1 cellular context compared by ENCODE assay signal in the genomic region with DNA sequence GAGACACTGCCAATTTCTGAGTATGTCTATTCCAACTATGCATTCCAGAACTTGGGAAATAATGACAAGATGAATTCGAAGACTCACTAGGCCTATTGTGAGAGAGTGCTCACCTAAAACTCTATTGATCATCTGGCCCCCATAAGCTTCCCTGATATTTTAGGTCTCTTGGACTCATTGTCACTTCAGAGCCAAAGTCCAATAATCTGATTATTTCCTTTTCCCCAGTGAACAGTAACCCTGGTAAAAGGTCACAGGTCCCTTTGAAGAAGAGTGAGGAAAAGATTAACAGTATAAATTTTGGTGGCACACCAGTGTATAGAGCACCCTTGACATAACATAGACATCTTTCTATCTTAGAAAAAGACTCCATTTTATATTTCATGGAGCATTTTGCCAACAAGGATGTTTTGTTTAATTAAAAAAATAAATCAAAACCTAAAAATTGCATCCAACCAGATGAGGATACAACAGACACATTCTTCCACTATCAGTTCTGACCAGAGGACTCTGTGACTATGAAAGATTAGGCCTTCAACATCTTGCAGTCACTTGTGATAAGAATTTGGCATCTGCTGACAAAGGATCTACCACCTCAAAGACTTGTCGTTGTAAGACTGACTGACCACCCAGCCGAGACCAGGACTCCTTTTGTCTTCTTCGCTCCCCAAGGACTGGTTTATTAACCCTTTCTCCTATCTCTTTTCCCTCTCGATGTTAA.
TF ChIP-seq lines count a peak whose summit lies in the region.

No MANE protein-coding gene starts in this region.

TF ChIP-seq in K562, 482 proteins besides CTCF, POLR2A, EP300 and RAD21 (continued from another document and continues in another):
- TF ChIP-seq, protein P1, sequence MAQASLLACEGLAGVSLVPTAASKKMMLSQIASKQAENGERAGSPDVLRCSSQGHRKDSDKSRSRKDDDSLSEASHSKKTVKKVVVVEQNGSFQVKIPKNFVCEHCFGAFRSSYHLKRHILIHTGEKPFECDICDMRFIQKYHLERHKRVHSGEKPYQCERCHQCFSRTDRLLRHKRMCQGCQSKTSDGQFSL (CRISPR knock-in tag; IDR thresholded peaks at IDR 0.05): no peak
- TF ChIP-seq, protein P1 (tag; IDR thresholded peaks at IDR 0.05): no peak
- TF ChIP-seq, protein P2, sequence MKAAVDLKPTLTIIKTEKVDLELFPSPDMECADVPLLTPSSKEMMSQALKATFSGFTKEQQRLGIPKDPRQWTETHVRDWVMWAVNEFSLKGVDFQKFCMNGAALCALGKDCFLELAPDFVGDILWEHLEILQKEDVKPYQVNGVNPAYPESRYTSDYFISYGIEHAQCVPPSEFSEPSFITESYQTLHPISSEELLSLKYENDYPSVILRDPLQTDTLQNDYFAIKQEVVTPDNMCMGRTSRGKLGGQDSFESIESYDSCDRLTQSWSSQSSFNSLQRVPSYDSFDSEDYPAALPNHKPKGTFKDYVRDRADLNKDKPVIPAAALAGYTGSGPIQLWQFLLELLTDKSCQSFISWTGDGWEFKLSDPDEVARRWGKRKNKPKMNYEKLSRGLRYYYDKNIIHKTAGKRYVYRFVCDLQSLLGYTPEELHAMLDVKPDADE (conservative IDR thresholded peaks at IDR 0.05; ENCODE audit: control insufficient read depth, low read depth, low read length): no peak
- TF ChIP-seq, protein P3, sequence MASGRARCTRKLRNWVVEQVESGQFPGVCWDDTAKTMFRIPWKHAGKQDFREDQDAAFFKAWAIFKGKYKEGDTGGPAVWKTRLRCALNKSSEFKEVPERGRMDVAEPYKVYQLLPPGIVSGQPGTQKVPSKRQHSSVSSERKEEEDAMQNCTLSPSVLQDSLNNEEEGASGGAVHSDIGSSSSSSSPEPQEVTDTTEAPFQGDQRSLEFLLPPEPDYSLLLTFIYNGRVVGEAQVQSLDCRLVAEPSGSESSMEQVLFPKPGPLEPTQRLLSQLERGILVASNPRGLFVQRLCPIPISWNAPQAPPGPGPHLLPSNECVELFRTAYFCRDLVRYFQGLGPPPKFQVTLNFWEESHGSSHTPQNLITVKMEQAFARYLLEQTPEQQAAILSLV (tag; IDR thresholded peaks at IDR 0.05): no peak
- no peak for TF ChIP-seq IFI16 (CRISPR knock-in tag; IDR thresholded peaks at IDR 0.05)
- no peak for TF ChIP-seq FOXP1 (CRISPR knock-in tag; IDR thresholded peaks at IDR 0.05)
- TF ChIP-seq TCFL5 (CRISPR knock-in tag; conservative IDR thresholded peaks at IDR 0.05): no peak
- no peak for TF ChIP-seq CHD4 (IDR thresholded peaks at IDR 0.05; ENCODE audit: insufficient read depth, insufficient replicate concordance, low read depth, low read length, poor library complexity, severe bottlenecking)
- peak in 1 of 2 experiments; percentile 96; a peak in 2 of 4 replicates for TF ChIP-seq TEAD1 (CRISPR knock-in tag; IDR thresholded peaks at IDR 0.05)
- TF ChIP-seq, protein P4, sequence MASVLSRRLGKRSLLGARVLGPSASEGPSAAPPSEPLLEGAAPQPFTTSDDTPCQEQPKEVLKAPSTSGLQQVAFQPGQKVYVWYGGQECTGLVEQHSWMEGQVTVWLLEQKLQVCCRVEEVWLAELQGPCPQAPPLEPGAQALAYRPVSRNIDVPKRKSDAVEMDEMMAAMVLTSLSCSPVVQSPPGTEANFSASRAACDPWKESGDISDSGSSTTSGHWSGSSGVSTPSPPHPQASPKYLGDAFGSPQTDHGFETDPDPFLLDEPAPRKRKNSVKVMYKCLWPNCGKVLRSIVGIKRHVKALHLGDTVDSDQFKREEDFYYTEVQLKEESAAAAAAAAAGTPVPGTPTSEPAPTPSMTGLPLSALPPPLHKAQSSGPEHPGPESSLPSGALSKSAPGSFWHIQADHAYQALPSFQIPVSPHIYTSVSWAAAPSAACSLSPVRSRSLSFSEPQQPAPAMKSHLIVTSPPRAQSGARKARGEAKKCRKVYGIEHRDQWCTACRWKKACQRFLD (CRISPR knock-in tag; IDR thresholded peaks at IDR 0.05): peak; percentile 64; the same call in 1 of the 2 replicates
- peak; percentile 89 for TF ChIP-seq FOXM1 (IDR thresholded peaks at IDR 0.05; ENCODE audit: low read depth)
- TF ChIP-seq FOXM1 (CRISPR knock-in tag; IDR thresholded peaks at IDR 0.05; ENCODE audit: low read depth): no peak
- TF ChIP-seq ARHGAP35 (IDR thresholded peaks at IDR 0.05; ENCODE audit: partially characterized antibody): no peak
- TF ChIP-seq, protein P5, sequence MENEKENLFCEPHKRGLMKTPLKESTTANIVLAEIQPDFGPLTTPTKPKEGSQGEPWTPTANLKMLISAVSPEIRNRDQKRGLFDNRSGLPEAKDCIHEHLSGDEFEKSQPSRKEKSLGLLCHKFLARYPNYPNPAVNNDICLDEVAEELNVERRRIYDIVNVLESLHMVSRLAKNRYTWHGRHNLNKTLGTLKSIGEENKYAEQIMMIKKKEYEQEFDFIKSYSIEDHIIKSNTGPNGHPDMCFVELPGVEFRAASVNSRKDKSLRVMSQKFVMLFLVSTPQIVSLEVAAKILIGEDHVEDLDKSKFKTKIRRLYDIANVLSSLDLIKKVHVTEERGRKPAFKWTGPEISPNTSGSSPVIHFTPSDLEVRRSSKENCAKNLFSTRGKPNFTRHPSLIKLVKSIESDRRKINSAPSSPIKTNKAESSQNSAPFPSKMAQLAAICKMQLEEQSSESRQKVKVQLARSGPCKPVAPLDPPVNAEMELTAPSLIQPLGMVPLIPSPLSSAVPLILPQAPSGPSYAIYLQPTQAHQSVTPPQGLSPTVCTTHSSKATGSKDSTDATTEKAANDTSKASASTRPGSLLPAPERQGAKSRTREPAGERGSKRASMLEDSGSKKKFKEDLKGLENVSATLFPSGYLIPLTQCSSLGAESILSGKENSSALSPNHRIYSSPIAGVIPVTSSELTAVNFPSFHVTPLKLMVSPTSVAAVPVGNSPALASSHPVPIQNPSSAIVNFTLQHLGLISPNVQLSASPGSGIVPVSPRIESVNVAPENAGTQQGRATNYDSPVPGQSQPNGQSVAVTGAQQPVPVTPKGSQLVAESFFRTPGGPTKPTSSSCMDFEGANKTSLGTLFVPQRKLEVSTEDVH (IDR thresholded peaks at IDR 0.05; ENCODE audit: low read depth, partially characterized antibody): no peak
- no peak for TF ChIP-seq GABPB1 (CRISPR knock-in tag; IDR thresholded peaks at IDR 0.05)
- no peak for TF ChIP-seq MCM5 (IDR thresholded peaks at IDR 0.05; ENCODE audit: low read depth)
- TF ChIP-seq SREBF2 (CRISPR knock-in tag; IDR thresholded peaks at IDR 0.05): no peak
- no peak for TF ChIP-seq MYC (IDR thresholded peaks at IDR 0.05; ENCODE audit: low read depth, low read length)
- no peak for TF ChIP-seq MYC (CRISPR knock-in tag; IDR thresholded peaks at IDR 0.05; ENCODE audit: borderline replicate concordance, low read depth)
- no peak for TF ChIP-seq XRCC3 (IDR thresholded peaks at IDR 0.05)
- TF ChIP-seq, protein P6, sequence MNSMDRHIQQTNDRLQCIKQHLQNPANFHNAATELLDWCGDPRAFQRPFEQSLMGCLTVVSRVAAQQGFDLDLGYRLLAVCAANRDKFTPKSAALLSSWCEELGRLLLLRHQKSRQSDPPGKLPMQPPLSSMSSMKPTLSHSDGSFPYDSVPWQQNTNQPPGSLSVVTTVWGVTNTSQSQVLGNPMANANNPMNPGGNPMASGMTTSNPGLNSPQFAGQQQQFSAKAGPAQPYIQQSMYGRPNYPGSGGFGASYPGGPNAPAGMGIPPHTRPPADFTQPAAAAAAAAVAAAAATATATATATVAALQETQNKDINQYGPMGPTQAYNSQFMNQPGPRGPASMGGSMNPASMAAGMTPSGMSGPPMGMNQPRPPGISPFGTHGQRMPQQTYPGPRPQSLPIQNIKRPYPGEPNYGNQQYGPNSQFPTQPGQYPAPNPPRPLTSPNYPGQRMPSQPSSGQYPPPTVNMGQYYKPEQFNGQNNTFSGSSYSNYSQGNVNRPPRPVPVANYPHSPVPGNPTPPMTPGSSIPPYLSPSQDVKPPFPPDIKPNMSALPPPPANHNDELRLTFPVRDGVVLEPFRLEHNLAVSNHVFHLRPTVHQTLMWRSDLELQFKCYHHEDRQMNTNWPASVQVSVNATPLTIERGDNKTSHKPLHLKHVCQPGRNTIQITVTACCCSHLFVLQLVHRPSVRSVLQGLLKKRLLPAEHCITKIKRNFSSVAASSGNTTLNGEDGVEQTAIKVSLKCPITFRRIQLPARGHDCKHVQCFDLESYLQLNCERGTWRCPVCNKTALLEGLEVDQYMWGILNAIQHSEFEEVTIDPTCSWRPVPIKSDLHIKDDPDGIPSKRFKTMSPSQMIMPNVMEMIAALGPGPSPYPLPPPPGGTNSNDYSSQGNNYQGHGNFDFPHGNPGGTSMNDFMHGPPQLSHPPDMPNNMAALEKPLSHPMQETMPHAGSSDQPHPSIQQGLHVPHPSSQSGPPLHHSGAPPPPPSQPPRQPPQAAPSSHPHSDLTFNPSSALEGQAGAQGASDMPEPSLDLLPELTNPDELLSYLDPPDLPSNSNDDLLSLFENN (IDR thresholded peaks at IDR 0.05; ENCODE audit: low read depth in 2 of 2, low read length in 2 of 2): peak in 1 of 2 experiments; percentile 76; a peak in 1 of 4 replicates
- no peak for TF ChIP-seq ZNF197 (CRISPR knock-in tag; IDR thresholded peaks at IDR 0.05; ENCODE audit: low read depth)
- TF ChIP-seq FUS (optimal IDR thresholded peaks at IDR 0.05; ENCODE audit: low read depth, low read length): no peak
- TF ChIP-seq GATA2 (CRISPR knock-in tag; IDR thresholded peaks at IDR 0.05): peak; percentile 41; the same call in 1 of the 2 replicates
- TF ChIP-seq ZNF12 (CRISPR knock-in tag; IDR thresholded peaks at IDR 0.05): no peak
- TF ChIP-seq ERF (CRISPR knock-in tag; IDR thresholded peaks at IDR 0.05): no peak
- TF ChIP-seq ZNF316 (IDR thresholded peaks at IDR 0.05): no peak
- TF ChIP-seq, protein P7, sequence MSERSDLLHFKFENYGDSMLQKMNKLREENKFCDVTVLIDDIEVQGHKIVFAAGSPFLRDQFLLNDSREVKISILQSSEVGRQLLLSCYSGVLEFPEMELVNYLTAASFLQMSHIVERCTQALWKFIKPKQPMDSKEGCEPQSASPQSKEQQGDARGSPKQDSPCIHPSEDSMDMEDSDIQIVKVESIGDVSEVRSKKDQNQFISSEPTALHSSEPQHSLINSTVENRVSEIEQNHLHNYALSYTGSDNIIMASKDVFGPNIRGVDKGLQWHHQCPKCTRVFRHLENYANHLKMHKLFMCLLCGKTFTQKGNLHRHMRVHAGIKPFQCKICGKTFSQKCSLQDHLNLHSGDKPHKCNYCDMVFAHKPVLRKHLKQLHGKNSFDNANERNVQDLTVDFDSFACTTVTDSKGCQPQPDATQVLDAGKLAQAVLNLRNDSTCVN (CRISPR knock-in tag; IDR thresholded peaks at IDR 0.05): no peak
- TF ChIP-seq PPARD (CRISPR knock-in tag; IDR thresholded peaks at IDR 0.05): no peak
- no peak for TF ChIP-seq PRMT5 (CRISPR knock-in tag; IDR thresholded peaks at IDR 0.05)
- TF ChIP-seq TAF1 (IDR thresholded peaks at IDR 0.05; ENCODE audit: control insufficient read depth, extremely low read depth, insufficient read depth, low read length, severe bottlenecking): no peak
- no peak for TF ChIP-seq PHF8 (IDR thresholded peaks at IDR 0.05; ENCODE audit: borderline replicate concordance, low read length)
- TF ChIP-seq SRSF1 (IDR thresholded peaks at IDR 0.05; ENCODE audit: low read depth, low read length): no peak
- no peak for TF ChIP-seq ZNF140 (CRISPR knock-in tag; IDR thresholded peaks at IDR 0.05)
- no peak for TF ChIP-seq MAFG (tag; conservative IDR thresholded peaks at IDR 0.05)
- TF ChIP-seq, protein P8, sequence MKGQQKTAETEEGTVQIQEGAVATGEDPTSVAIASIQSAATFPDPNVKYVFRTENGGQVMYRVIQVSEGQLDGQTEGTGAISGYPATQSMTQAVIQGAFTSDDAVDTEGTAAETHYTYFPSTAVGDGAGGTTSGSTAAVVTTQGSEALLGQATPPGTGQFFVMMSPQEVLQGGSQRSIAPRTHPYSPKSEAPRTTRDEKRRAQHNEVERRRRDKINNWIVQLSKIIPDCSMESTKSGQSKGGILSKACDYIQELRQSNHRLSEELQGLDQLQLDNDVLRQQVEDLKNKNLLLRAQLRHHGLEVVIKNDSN (CRISPR knock-in tag; IDR thresholded peaks at IDR 0.05): no peak
- TF ChIP-seq POLR2AphosphoS5 (IDR thresholded peaks at IDR 0.05; ENCODE audit: control insufficient read depth, insufficient read depth, low read depth, low read length): peak; percentile 95
- TF ChIP-seq, protein P9, sequence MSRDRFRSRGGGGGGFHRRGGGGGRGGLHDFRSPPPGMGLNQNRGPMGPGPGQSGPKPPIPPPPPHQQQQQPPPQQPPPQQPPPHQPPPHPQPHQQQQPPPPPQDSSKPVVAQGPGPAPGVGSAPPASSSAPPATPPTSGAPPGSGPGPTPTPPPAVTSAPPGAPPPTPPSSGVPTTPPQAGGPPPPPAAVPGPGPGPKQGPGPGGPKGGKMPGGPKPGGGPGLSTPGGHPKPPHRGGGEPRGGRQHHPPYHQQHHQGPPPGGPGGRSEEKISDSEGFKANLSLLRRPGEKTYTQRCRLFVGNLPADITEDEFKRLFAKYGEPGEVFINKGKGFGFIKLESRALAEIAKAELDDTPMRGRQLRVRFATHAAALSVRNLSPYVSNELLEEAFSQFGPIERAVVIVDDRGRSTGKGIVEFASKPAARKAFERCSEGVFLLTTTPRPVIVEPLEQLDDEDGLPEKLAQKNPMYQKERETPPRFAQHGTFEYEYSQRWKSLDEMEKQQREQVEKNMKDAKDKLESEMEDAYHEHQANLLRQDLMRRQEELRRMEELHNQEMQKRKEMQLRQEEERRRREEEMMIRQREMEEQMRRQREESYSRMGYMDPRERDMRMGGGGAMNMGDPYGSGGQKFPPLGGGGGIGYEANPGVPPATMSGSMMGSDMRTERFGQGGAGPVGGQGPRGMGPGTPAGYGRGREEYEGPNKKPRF (IDR thresholded peaks at IDR 0.05; ENCODE audit: low read depth, low read length): no peak
- peak; percentile 84 for TF ChIP-seq ZNF766 (CRISPR knock-in tag; conservative IDR thresholded peaks at IDR 0.05)
